25 cellular contexts compared by ENCODE assay signal in genomic region chr1:56799605-56800398, GRCh38. TPM values are rescaled to one million over a fixed set of nuclear protein-coding genes. Genes with fewer than 3 reads are reported as not detected.
DNase-seq lines count a peak whose midpoint lies in the region; ATAC-seq and TF ChIP-seq lines count a peak whose summit lies in the region.
"Had no signal": no experiment of that assay in that cellular context is flagged by ENCODE, and none has a peak within 500 bp of the region (broad histone marks: within the 10 kb centered on the region; RNA-seq: fewer than 3 reads in every experiment).

No MANE protein-coding gene starts in this region.

- H3K9me3 ChIP-seq in heart right ventricle = no peaks in the 10 kb centered on the region
- H3K9me3 ChIP-seq: body of pancreas, esophagus squamous epithelium, transverse colon had no signal

- no peaks in the 10 kb centered on the region for H3K36me3 ChIP-seq in heart right ventricle
- H3K36me3 ChIP-seq: esophagus squamous epithelium, transverse colon had no signal

- no peak overlapping the region for H3K4me3 Mint-ChIP-seq in nephron progenitor cell
- H3K4me3 Mint-ChIP-seq: CD8-positive, alpha-beta T cell had no signal

- peaks cover 2% of the 10 kb centered on the region for H3K9me3 Mint-ChIP-seq in nephron progenitor cell
- H3K9me3 Mint-ChIP-seq: CD8-positive, alpha-beta T cell had no signal

- no peaks in the 10 kb centered on the region for H3K36me3 Mint-ChIP-seq in nephron progenitor cell (ENCODE audit: low read depth)
- H3K36me3 Mint-ChIP-seq: CD8-positive, alpha-beta T cell had no signal

- H3K4me3 ChIP-seq in heart right ventricle = no peak overlapping the region
- H3K4me3 ChIP-seq: body of pancreas, esophagus squamous epithelium, transverse colon had no signal

- DNase-seq in NCI-H2227 treated with DMSO at 0.1 percent for 48 hours (lab: John Stamatoyannopoulos, UW) (peak; percentile 13), NCI-H2227 (lab: John Stamatoyannopoulos, UW; ENCODE audit: unreplicated experiment) (no peak), amniotic epithelial cell (ENCODE audit: low read depth) (peak; percentile 45), heart right ventricle (no peak), NCI-H1694 (lab: John Stamatoyannopoulos, UW) (no peak), nephron progenitor cell (no peak), NCI-H187 (lab: John Stamatoyannopoulos, UW) (no peak)
- DNase-seq: activated CD4-positive, alpha-beta T cell treated with anti-CD3 and anti-CD28 coated beads for 1 hour; activated gamma-delta T cell; body of pancreas; CD8-positive, alpha-beta T cell; esophagus squamous epithelium; Kasumi-1; NCI-H1436 treated with DMSO at 0.1 percent for 48 hours; NCI-H446; small intestine; T1000; transverse colon had no signal

- H3K4me1 ChIP-seq in heart right ventricle = peaks cover 0 to 37% (median 7%) of the 10 kb centered on the region in 9 donors
- H3K4me1 ChIP-seq: body of pancreas had no signal

- no peak overlapping the region for H3K27ac Mint-ChIP-seq in nephron progenitor cell
- H3K27ac Mint-ChIP-seq: CD8-positive, alpha-beta T cell had no signal

- no peaks in the 10 kb centered on the region for H3K27me3 Mint-ChIP-seq in nephron progenitor cell (ENCODE audit: low read depth, poor library complexity)

- peak; percentile 23 to 79 (median 68) for ATAC-seq in heart right ventricle
- ATAC-seq in GM21367 (IDR thresholded peaks at IDR 0.05; ENCODE audit: unreplicated experiment) = no peak
- ATAC-seq: body of pancreas; CD8-positive, alpha-beta T cell had no signal

- peak overlapping the region; percentile 43 to 88 (median 83) for H3K27ac ChIP-seq in heart right ventricle
- H3K27ac ChIP-seq: 22Rv1, body of pancreas, esophagus squamous epithelium, transverse colon had no signal

- H3K4me1 Mint-ChIP-seq in nephron progenitor cell = no peaks in the 10 kb centered on the region

- TF ChIP-seq CTCF in heart right ventricle (IDR thresholded peaks at IDR 0.05) (no peak), nephron progenitor cell (IDR thresholded peaks at IDR 0.05) (no peak)

- no peaks in the 10 kb centered on the region for H3K27me3 ChIP-seq in heart right ventricle
- H3K27me3 ChIP-seq: body of pancreas, transverse colon had no signal

- WGBS in heart right ventricle, 2 donors = 45 to 58% methylated on average over 7 of the region's 7 CpGs

- intact Hi-C loops in heart right ventricle (cut with DNase I) = loop anchor here in 1 of 10 donors (2.0 to 10.0 kb wide), 2 partner anchors 19 to 155 kb away; partner anchors contain the start of genes FYB2 and PRKAA2

RNA-seq across cellular contexts. Expression of gene FYB2, which starts 19.4 kb away (rescaled TPM):
- total RNA-seq in heart right ventricle = 10 to 100 TPM in 5 of 10 donors, 1 to 10 TPM in 5; 8.0 to 17.4 (median 9.9) TPM
- 100 to 1,000 TPM in 1 of 2 donors, under 1 TPM in 1; 0.22 to 123 TPM for polyA plus RNA-seq in heart right ventricle
- total RNA-seq: CD8-positive, alpha-beta T cell; dermis microvascular lymphatic vessel endothelial cell; mucosa of gallbladder; osteoblast; SK-MEL-5 had no signal

RNA-seq across cellular contexts. Expression of gene C8A, which starts 54.8 kb away (rescaled TPM):
- total RNA-seq in heart right ventricle = under 1 TPM in 1 of 10 donors, not detected in 9; 0.09 TPM
- not detected for polyA plus RNA-seq in heart right ventricle
- total RNA-seq: body of pancreas; CD8-positive, alpha-beta T cell; dermis microvascular lymphatic vessel endothelial cell; esophagus squamous epithelium; H1; osteoblast; SK-MEL-5; transverse colon had no signal
- polyA plus RNA-seq: H1 had no signal

Comparison
In these comparisons a context has a peak if more than half of its experiments do, and no peak if none do; other contexts are left out.
1. DNase-seq: peak in NCI-H2227 treated with DMSO at 0.1 percent for 48 hours (single experiment) and amniotic epithelial cell (single experiment); none in NCI-H2227 (single experiment), heart right ventricle (0 of 2), NCI-H1694 (single experiment), nephron progenitor cell (single experiment) and NCI-H187 (0 of 2).